10 cellular contexts compared by ENCODE assay signal in genomic region chr12:9115731-9116689, GRCh38. TPM values are rescaled to one million over a fixed set of nuclear protein-coding genes. Genes with fewer than 3 reads are reported as not detected.
DNase-seq lines count a peak whose midpoint lies in the region; ATAC-seq and TF ChIP-seq lines count a peak whose summit lies in the region.
"Had no signal": no experiment of that assay in that cellular context is flagged by ENCODE, and none has a peak within 500 bp of the region (broad histone marks: within the 10 kb centered on the region; RNA-seq: fewer than 3 reads in every experiment).

A2M (minus strand) TSS chr12:9115919; CDS start chr12:9115849, 70 bp downstream.

- peak; percentile 95 for DNase-seq in SK-MEL-5 (ENCODE audit: low read depth, low spot score)
- DNase-seq in esophagus squamous epithelium (lab: John Stamatoyannopoulos, UW): no peak
- peak; percentile 59 for DNase-seq in testis
- DNase-seq in activated CD4-positive, alpha-beta memory T cell treated with anti-CD3 and anti-CD28 coated beads, Interleukin-2, amount 10 ng/mL, durations not matched to agents 7 days and 5 days: no peak
- no peak for DNase-seq in activated CD8-positive, alpha-beta memory T cell treated with anti-CD3 and anti-CD28 coated beads for 24 hours
- no peak for DNase-seq in activated naive CD4-positive, alpha-beta T cell (lab: John Stamatoyannopoulos, UW)
- DNase-seq: NCI-H526 had no signal

- H3K27me3 Mint-ChIP-seq in activated CD4-positive, alpha-beta memory T cell treated with anti-CD3 and anti-CD28 coated beads, Interleukin-2, amount 10 ng/mL, durations not matched to agents 7 days and 5 days: no peaks in the 10 kb centered on the region

- in situ Hi-C loops in SK-MEL-5 (cut with HindIII; ENCODE audit: low pct_unique_long_range_greater_than_20kb, low sequenced_read_pairs): no loop called here

- intact Hi-C loops in esophagus squamous epithelium (cut with DNase I) (no loop called here), testis (cut with DNase I; ENCODE audit: low total_unique reads) (no loop called here)

- no peaks in the 10 kb centered on the region for H3K36me3 Mint-ChIP-seq in activated CD4-positive, alpha-beta memory T cell treated with anti-CD3 and anti-CD28 coated beads, Interleukin-2, amount 10 ng/mL, durations not matched to agents 7 days and 5 days (ENCODE audit: low read depth)

- ATAC-seq in HG03378 (IDR thresholded peaks at IDR 0.05; ENCODE audit: unreplicated experiment): no peak

- 42 to 54% methylated on average over 10 of the region's 10 CpGs for WGBS in esophagus squamous epithelium, 2 donors
- WGBS in testis, 2 donors: 17 to 24% methylated on average over 10 of the region's 10 CpGs

- CTCF ChIA-PET in activated CD4-positive, alpha-beta memory T cell treated with anti-CD3 and anti-CD28 coated beads, Interleukin-2, amount 10 ng/mL, durations not matched to agents 7 days and 5 days (lab: Charles Lee): no interaction called here

- no peaks in the 10 kb centered on the region for H3K9me3 Mint-ChIP-seq in activated CD4-positive, alpha-beta memory T cell treated with anti-CD3 and anti-CD28 coated beads, Interleukin-2, amount 10 ng/mL, durations not matched to agents 7 days and 5 days

- H3K9ac ChIP-seq in mucosa of rectum (ENCODE audit: low read depth in 1 of 2, low read length in 2 of 2): peak within 1 kb of the TSS in 1 of 2 donors; percentile 55

- H3K27me3 ChIP-seq in esophagus squamous epithelium (no peaks in the 10 kb centered on the region), mucosa of rectum (ENCODE audit: control insufficient read depth in 2 of 2, insufficient read depth in 2 of 2, low read length in 2 of 2) (no peaks in the 10 kb centered on the region), testis (no peaks in the 10 kb centered on the region)

- H3K4me1 ChIP-seq in esophagus squamous epithelium (peaks cover 0 to 48% (median 15%) of the 10 kb centered on the region in 3 donors), mucosa of rectum (ENCODE audit: control insufficient read depth in 2 of 2, insufficient read depth in 2 of 2, low read length in 2 of 2) (peaks cover 0 to 5% of the 10 kb centered on the region in 2 donors), testis (peaks cover 28% of the 10 kb centered on the region)

- peaks cover 0 to 6% (median 0%) of the 10 kb centered on the region in 3 donors for H3K36me3 ChIP-seq in esophagus squamous epithelium
- no peaks in the 10 kb centered on the region for H3K36me3 ChIP-seq in mucosa of rectum (ENCODE audit: control insufficient read depth in 2 of 2, insufficient read depth in 2 of 2, low read length in 2 of 2)
- no peaks in the 10 kb centered on the region for H3K36me3 ChIP-seq in testis (ENCODE audit: low read depth, missing control alignments)

- H3K4me3 ChIP-seq in esophagus squamous epithelium: peak within 1 kb of the TSS; percentile 16 to 50 (median 46)
- H3K4me3 ChIP-seq in mucosa of rectum (ENCODE audit: low read length in 2 of 2): peak within 1 kb of the TSS; percentile 68 to 71
- peak within 1 kb of the TSS; percentile 2 to 51 for H3K4me3 ChIP-seq in testis

- TF ChIP-seq POLR2A in esophagus squamous epithelium (IDR thresholded peaks at IDR 0.05) (peak in 2 of 4 donors; percentile 44 to 73), testis (IDR thresholded peaks at IDR 0.05) (no peak)

- POLR2A ChIA-PET in activated CD4-positive, alpha-beta memory T cell treated with anti-CD3 and anti-CD28 coated beads, Interleukin-2, amount 10 ng/mL, durations not matched to agents 7 days and 5 days (lab: Charles Lee): no interaction called here

- TF ChIP-seq CTCF in esophagus squamous epithelium (IDR thresholded peaks at IDR 0.05) (no peak), testis (IDR thresholded peaks at IDR 0.05) (no peak)

- H3K9me3 ChIP-seq in esophagus squamous epithelium (no peaks in the 10 kb centered on the region), mucosa of rectum (ENCODE audit: control insufficient read depth in 2 of 2, low read length in 2 of 2) (no peaks in the 10 kb centered on the region), testis (no peaks in the 10 kb centered on the region)

- no peak within 1 kb of the TSS for H3K4me3 Mint-ChIP-seq in activated CD4-positive, alpha-beta memory T cell treated with anti-CD3 and anti-CD28 coated beads, Interleukin-2, amount 10 ng/mL, durations not matched to agents 7 days and 5 days

- no peak within 1 kb of the TSS for H3K27ac Mint-ChIP-seq in activated CD4-positive, alpha-beta memory T cell treated with anti-CD3 and anti-CD28 coated beads, Interleukin-2, amount 10 ng/mL, durations not matched to agents 7 days and 5 days

- peaks cover 8% of the 10 kb centered on the region for H3K4me1 Mint-ChIP-seq in activated CD4-positive, alpha-beta memory T cell treated with anti-CD3 and anti-CD28 coated beads, Interleukin-2, amount 10 ng/mL, durations not matched to agents 7 days and 5 days

- H3K27ac ChIP-seq in esophagus squamous epithelium (peak within 1 kb of the TSS; percentile 44 to 87 (median 84)), mucosa of rectum (ENCODE audit: low read depth in 2 of 2, low read length in 2 of 2) (peak within 1 kb of the TSS; percentile 66 to 80), testis (peak within 1 kb of the TSS; percentile 46 to 47)

RNA-seq across cellular contexts. Expression of gene A2M, which starts in this region (rescaled TPM):
- 316 TPM in 2 replicates for total RNA-seq in SK-MEL-5 (2014; rRNA removed; shearing (Covaris generic))
- 303 and 384 TPM in 2 replicates for polyA plus RNA-seq in SK-MEL-5 (2015; cell fraction: cytosol; rRNA removed)
- polyA plus RNA-seq in SK-MEL-5 (2015; cell fraction: nucleus; rRNA removed): 116 and 155 TPM in 2 replicates
- total RNA-seq in esophagus squamous epithelium (100 to 1,000 TPM in 2 of 4 donors, 10 to 100 TPM in 2; 14.7 to 467 (median 92.4) TPM), testis (100 to 1,000 TPM in 1 of 2 donors, 10 to 100 TPM in 1; 64.2 to 151 TPM)
- 200 TPM for polyA plus RNA-seq in testis (ENCODE audit: insufficient read depth, low read depth, low replicate concordance)
- total RNA-seq in activated CD4-positive, alpha-beta memory T cell treated with anti-CD3 and anti-CD28 coated beads, Interleukin-2, amount 10 ng/mL, durations not matched to agents 7 days and 5 days: not detected
- total RNA-seq: activated CD8-positive, alpha-beta memory T cell treated with anti-CD3 and anti-CD28 coated beads for 36 hours had no signal

Comparison
In these comparisons a context has a peak if more than half of its experiments do, and no peak if none do; other contexts are left out.
1. RNA of gene A2M (total RNA-seq): 316 TPM in SK-MEL-5, 64.2 to 151 TPM in testis and 14.7 to 467 TPM in esophagus squamous epithelium; not detected in activated CD4-positive, alpha-beta memory T cell treated with anti-CD3 and anti-CD28 coated beads, Interleukin-2, amount 10 ng/mL, durations not matched to agents 7 days and 5 days; every median in the first group is over 10 times any median in the second.
2. DNase-seq: peak in SK-MEL-5 (single experiment) and testis (single experiment); none in esophagus squamous epithelium (single experiment), activated CD4-positive, alpha-beta memory T cell treated with anti-CD3 and anti-CD28 coated beads, Interleukin-2, amount 10 ng/mL, durations not matched to agents 7 days and 5 days (single experiment), activated CD8-positive, alpha-beta memory T cell treated with anti-CD3 and anti-CD28 coated beads for 24 hours (single experiment) and activated naive CD4-positive, alpha-beta T cell (0 of 4).
3. Peak in every context shown above with its lines, with median percentiles within 50 percentile points of each other: H3K27ac ChIP-seq and H3K4me3 ChIP-seq.